In genomic region chr9:41064125-41064795, GRCh38 we compare ENCODE assay signal across 8 cellular contexts.
DNase-seq lines count a peak whose midpoint lies in the region; ATAC-seq, FAIRE-seq and TF ChIP-seq lines count a peak whose summit lies in the region.
"Not testable (repeated sequence)": the region's sequence is repeated elsewhere in the genome, so short reads cannot be mapped to it uniquely, and the experiment has no call there.

No MANE protein-coding gene starts in this region.

- H3K4me3 ChIP-seq in endothelial cell of umbilical vein (replicated peaks in 1 of 3; ENCODE audit: insufficient read depth in 1 of 3, low read depth in 1 of 3, low read length in 3 of 3); mucosa of descending colon: not testable (repeated sequence)

- POLR2A ChIA-PET in endothelial cell of umbilical vein (lab: Charles Lee): not testable (repeated sequence)

- not testable (repeated sequence) for TF ChIP-seq POLR2A in endothelial cell of umbilical vein (IDR thresholded peaks at IDR 0.05; ENCODE audit: low read depth, low read length)

- not testable (repeated sequence) for H3K27me3 Mint-ChIP-seq in stimulated activated naive CD8-positive, alpha-beta T cell treated with anti-CD3 and anti-CD28 coated beads, Interleukin-15, amount 100 ng/mL, for 72 hours

- peak; percentile 80 for ATAC-seq in GM18502 (IDR thresholded peaks at IDR 0.05; ENCODE audit: poor library complexity, unreplicated experiment)
- ATAC-seq in GM21619 (IDR thresholded peaks at IDR 0.05; ENCODE audit: unreplicated experiment): peak; percentile 74
- peak; percentile 72 for ATAC-seq in HG03135 (IDR thresholded peaks at IDR 0.05; ENCODE audit: unreplicated experiment)
- ATAC-seq in mucosa of descending colon: peak; percentile 74
- peak; percentile 94 for ATAC-seq in stimulated activated naive CD8-positive, alpha-beta T cell treated with anti-CD3 and anti-CD28 coated beads, Interleukin-15, amount 100 ng/mL, for 72 hours

- H3K4me3 Mint-ChIP-seq in stimulated activated naive CD8-positive, alpha-beta T cell treated with anti-CD3 and anti-CD28 coated beads, Interleukin-15, amount 100 ng/mL, for 72 hours: peak overlapping the region; percentile 42 to 66

- not testable (repeated sequence) for H3K4me1 Mint-ChIP-seq in stimulated activated naive CD8-positive, alpha-beta T cell treated with anti-CD3 and anti-CD28 coated beads, Interleukin-15, amount 100 ng/mL, for 72 hours

- H3K36me3 ChIP-seq in endothelial cell of umbilical vein (ENCODE audit: control insufficient read depth in 2 of 2, extremely low read depth in 1 of 2, insufficient read depth in 2 of 2, low read length in 2 of 2); mucosa of descending colon (ENCODE audit: low read depth): not testable (repeated sequence)

- not testable (repeated sequence) for H3K4me2 ChIP-seq in endothelial cell of umbilical vein (ENCODE audit: insufficient read depth, low read length)

- H3K9me3 Mint-ChIP-seq in stimulated activated naive CD8-positive, alpha-beta T cell treated with anti-CD3 and anti-CD28 coated beads, Interleukin-15, amount 100 ng/mL, for 72 hours: not testable (repeated sequence)

- CTCF ChIA-PET in endothelial cell of umbilical vein (lab: Charles Lee): interaction anchor here (0.8 kb wide), 1 partner anchor 72 kb away, joined by 3 read pairs; no protein-coding TSS in a partner anchor

- H4K20me1 ChIP-seq in endothelial cell of umbilical vein (replicated peaks; ENCODE audit: control insufficient read depth, extremely low read depth, insufficient read depth, low read length): not testable (repeated sequence)

- not testable (repeated sequence) for H3K9me1 ChIP-seq in endothelial cell of umbilical vein (replicated peaks; ENCODE audit: control insufficient read depth, extremely low read depth, insufficient read depth, low read length)

- H3K4me1 ChIP-seq in endothelial cell of umbilical vein (ENCODE audit: control insufficient read depth, extremely low read depth, insufficient read depth, low read length); mucosa of descending colon (ENCODE audit: low read depth): not testable (repeated sequence)

- not testable (repeated sequence) for TF ChIP-seq CTCF in endothelial cell of umbilical vein (IDR thresholded peaks at IDR 0.05; ENCODE audit: extremely low read depth in 1 of 2, insufficient read depth in 1 of 2, low read depth in 1 of 2, low read length in 2 of 2); mucosa of descending colon (IDR thresholded peaks at IDR 0.05)

- not testable (repeated sequence) for H3K9me3 ChIP-seq in endothelial cell of umbilical vein (replicated peaks; ENCODE audit: control insufficient read depth, insufficient read depth, low read length); mucosa of descending colon

- BruUV-seq in endothelial cell of umbilical vein (replicated peaks; lab: Mats Ljungman, UMichigan): not testable (repeated sequence)

- dilution Hi-C loops in endothelial cell of umbilical vein (cut with MboI; ENCODE audit: extremely low pct_ligation_motif_present, low sequenced_read_pairs): not testable (repeated sequence)

- H3K27me3 ChIP-seq in endothelial cell of umbilical vein (ENCODE audit: control insufficient read depth in 2 of 2, insufficient read depth in 2 of 2, low read length in 2 of 2): not testable (repeated sequence)

- H3K9ac ChIP-seq in endothelial cell of umbilical vein (replicated peaks; ENCODE audit: extremely low read depth, insufficient read depth, low read length): not testable (repeated sequence)

- not testable (repeated sequence) for H3K79me2 ChIP-seq in endothelial cell of umbilical vein (ENCODE audit: control insufficient read depth, insufficient read depth, low read length)

- H3K27ac ChIP-seq in endothelial cell of umbilical vein (ENCODE audit: insufficient read depth, low read depth, low read length): not testable (repeated sequence)

- intact Hi-C loops in endothelial cell of umbilical vein (cut with micrococcal nuclease); mucosa of descending colon (cut with DNase I, micrococcal nuclease): not testable (repeated sequence)

- not testable (repeated sequence) for H3K27ac Mint-ChIP-seq in stimulated activated naive CD8-positive, alpha-beta T cell treated with anti-CD3 and anti-CD28 coated beads, Interleukin-15, amount 100 ng/mL, for 72 hours

- H2AFZ ChIP-seq in endothelial cell of umbilical vein (ENCODE audit: low read depth, low read length): peak overlapping the region; percentile 42

- FAIRE-seq in endothelial cell of umbilical vein (lab: Jason Lieb, UNC): not testable (repeated sequence)

- DNase-seq in RKO (ENCODE audit: low spot score): peak; percentile 50
- peak; percentile 29 for DNase-seq in activated T-helper 1 cell treated with Interleukin-2 at 50 U/mL for 16 hours (ENCODE audit: low read depth)
- DNase-seq in endothelial cell of umbilical vein (ENCODE audit: low read depth, low spot score): peak; percentile 49
- peak in 1 of 3 donors; percentile 16 for DNase-seq in mucosa of descending colon
- peak; percentile 6 to 21 for DNase-seq in stimulated activated naive CD8-positive, alpha-beta T cell treated with anti-CD3 and anti-CD28 coated beads, Interleukin-15, amount 100 ng/mL, for 72 hours
